ENCODE assay signal across 28 cellular contexts in genomic region chr9:101131326-101131725, GRCh38.
"Had no signal": no experiment of that assay in that cellular context is flagged by ENCODE, and none has a peak within 500 bp of the region (broad histone marks: within the 10 kb centered on the region; RNA-seq: fewer than 3 reads in every experiment).

No MANE protein-coding gene starts in this region.

- H3K36me3 Mint-ChIP-seq: immature natural killer cell; naive thymus-derived CD4-positive, alpha-beta T cell had no signal

- ATAC-seq: esophagus mucosa; gastrocnemius medialis; heart right ventricle; left cardiac atrium; left lung; left ventricle myocardium superior; lower lobe of right lung; naive thymus-derived CD4-positive, alpha-beta T cell had no signal

- H3K27me3 ChIP-seq: dorsolateral prefrontal cortex, esophagus squamous epithelium, gastrocnemius medialis, left lung had no signal

- H3K36me3 ChIP-seq: esophagus squamous epithelium, gastrocnemius medialis, heart right ventricle, left lung, lower lobe of right lung had no signal

- H3K4me3 Mint-ChIP-seq: immature natural killer cell; naive thymus-derived CD4-positive, alpha-beta T cell had no signal

- H3K9me3 ChIP-seq: esophagus squamous epithelium, gastrocnemius medialis, lower lobe of right lung had no signal

- H3K27ac Mint-ChIP-seq: immature natural killer cell; naive thymus-derived CD4-positive, alpha-beta T cell had no signal

- H3K4me3 ChIP-seq: coronary artery, dorsolateral prefrontal cortex, esophagus squamous epithelium, gastrocnemius medialis, heart right ventricle, left lung, lower lobe of right lung had no signal

- FAIRE-seq: colon, endometrium, islet of Langerhans, keratinocyte had no signal

- H3K4me1 ChIP-seq: esophagus squamous epithelium, gastrocnemius medialis, heart right ventricle, left lung, lower lobe of right lung had no signal

- H3K27ac ChIP-seq: coronary artery, dorsolateral prefrontal cortex, epithelial cell of prostate, esophagus squamous epithelium, gastrocnemius medialis, heart right ventricle, left lung, lower lobe of right lung had no signal

- H3K4me1 Mint-ChIP-seq: immature natural killer cell; naive thymus-derived CD4-positive, alpha-beta T cell had no signal

- DNase-seq: dermis blood vessel endothelial cell; dorsolateral prefrontal cortex; effector CD4-positive, alpha-beta T cell; effector memory CD4-positive, alpha-beta T cell; erythroblast; esophagus squamous epithelium; foreskin fibroblast; foreskin melanocyte; gastrocnemius medialis; glutamatergic neuron; head of caudate nucleus; heart right ventricle; hippocampal formation; immature natural killer cell; left cardiac atrium; left lung; left ventricle myocardium superior; lower lobe of right lung; mesenchymal stem cell; midbrain; naive thymus-derived CD4-positive, alpha-beta T cell had no signal
